In genomic region chr9:69120380-69121154, GRCh38 we compare ENCODE assay signal across 1 cellular context.
TF ChIP-seq lines count a peak whose summit lies in the region.

No MANE protein-coding gene starts in this region.

TF ChIP-seq in HepG2, 621 proteins besides CTCF, POLR2A, EP300 and RAD21 (continued from another document and continues in another):
- TF ChIP-seq ZNF709 (CRISPR knock-in tag; IDR thresholded peaks at IDR 0.05) (0 out of 2 replicates have a peak, but pooled peaks have one; percentile 21), ATF3 (CRISPR knock-in tag; IDR thresholded peaks at IDR 0.05) (no peak; the same call in 1 of the 2 replicates), PHB2 (IDR thresholded peaks at IDR 0.05; ENCODE audit: partially characterized antibody) (no peak), ZNF558 (CRISPR knock-in tag; IDR thresholded peaks at IDR 0.05; ENCODE audit: borderline replicate concordance) (peak; percentile 10; the same call in 1 of the 2 replicates), TRIM22 (IDR thresholded peaks at IDR 0.05) (no peak), TEAD3 (CRISPR knock-in tag; optimal IDR thresholded peaks at IDR 0.05; ENCODE audit: borderline replicate concordance) (peak; percentile 85), NFKBIZ (CRISPR knock-in tag; IDR thresholded peaks at IDR 0.05) (no peak; the same call in 1 of the 2 replicates), U2AF1 (optimal IDR thresholded peaks at IDR 0.05; ENCODE audit: low read depth, low read length) (no peak), SUZ12 (IDR thresholded peaks at IDR 0.05; ENCODE audit: low read depth, low read length) (no peak), ZNF790 (CRISPR knock-in tag; IDR thresholded peaks at IDR 0.05; ENCODE audit: borderline replicate concordance) (no peak), RFX1 (IDR thresholded peaks at IDR 0.05) (no peak), ZNF674 (CRISPR knock-in tag; IDR thresholded peaks at IDR 0.05; ENCODE audit: low read depth) (no peak), ZFAT (CRISPR knock-in tag; conservative IDR thresholded peaks at IDR 0.05) (no peak), USF2 (IDR thresholded peaks at IDR 0.05; ENCODE audit: low read depth, low read length) (no peak), USF2 (CRISPR knock-in tag; IDR thresholded peaks at IDR 0.05; ENCODE audit: borderline replicate concordance) (no peak; the same call in 1 of the 2 replicates), ZNF446 (CRISPR knock-in tag; IDR thresholded peaks at IDR 0.05) (no peak), ZNF883 (CRISPR knock-in tag; IDR thresholded peaks at IDR 0.05; ENCODE audit: not compliant biosample characterization) (no peak), MED1 (CRISPR knock-in tag; IDR thresholded peaks at IDR 0.05) (peak; percentile 89), NFATC3 (CRISPR knock-in tag; IDR thresholded peaks at IDR 0.05) (no peak), RAD51 (IDR thresholded peaks at IDR 0.05; ENCODE audit: borderline replicate concordance) (no peak), ZGPAT (CRISPR knock-in tag; IDR thresholded peaks at IDR 0.05) (peak; percentile 67), BCL6 (CRISPR knock-in tag; IDR thresholded peaks at IDR 0.05) (peak; percentile 30; the same call in 1 of the 2 replicates), ZSCAN20 (CRISPR knock-in tag; IDR thresholded peaks at IDR 0.05; ENCODE audit: borderline replicate concordance) (peak; percentile 97), MYC (CRISPR knock-in tag; IDR thresholded peaks at IDR 0.05; ENCODE audit: borderline replicate concordance) (no peak; the same call in 1 of the 2 replicates), RBAK (CRISPR knock-in tag; IDR thresholded peaks at IDR 0.05) (no peak), MYNN (CRISPR knock-in tag; IDR thresholded peaks at IDR 0.05; ENCODE audit: low read depth) (no peak), GZF1 (CRISPR knock-in tag; IDR thresholded peaks at IDR 0.05) (no peak), ATRX (CRISPR knock-in tag; IDR thresholded peaks at IDR 0.05; ENCODE audit: borderline replicate concordance) (no peak), ZNF230 (CRISPR knock-in tag; IDR thresholded peaks at IDR 0.05) (peak; percentile 57; the same call in 1 of the 2 replicates), RFX5 (IDR thresholded peaks at IDR 0.05; ENCODE audit: low read depth, low read length) (no peak), RFX3 (CRISPR knock-in tag; IDR thresholded peaks at IDR 0.05) (no peak), IKZF5 (CRISPR knock-in tag; IDR thresholded peaks at IDR 0.05) (peak; percentile 56; the same call in 1 of the 2 replicates), MTF2 (CRISPR knock-in tag; IDR thresholded peaks at IDR 0.05; ENCODE audit: borderline replicate concordance) (no peak), ZNF264 (CRISPR knock-in tag; IDR thresholded peaks at IDR 0.05) (no peak; the same call in 1 of the 2 replicates), MEIS2 (CRISPR knock-in tag; IDR thresholded peaks at IDR 0.05) (no peak), ELF1 (CRISPR knock-in tag; IDR thresholded peaks at IDR 0.05) (peak; percentile 84), ZNF382 (CRISPR knock-in tag; IDR thresholded peaks at IDR 0.05; ENCODE audit: borderline replicate concordance) (no peak), ZNF766 (CRISPR knock-in tag; IDR thresholded peaks at IDR 0.05; ENCODE audit: borderline replicate concordance) (peak; percentile 57), ZNF160 (CRISPR knock-in tag; IDR thresholded peaks at IDR 0.05) (no peak), ZNF562 (CRISPR knock-in tag; IDR thresholded peaks at IDR 0.05; ENCODE audit: borderline replicate concordance) (no peak), ZNF33B (CRISPR knock-in tag; IDR thresholded peaks at IDR 0.05) (no peak), GABPA (IDR thresholded peaks at IDR 0.05; ENCODE audit: low read depth, low read length) (peak; percentile 33; the same call in 1 of the 2 replicates), GABPA (CRISPR knock-in tag; IDR thresholded peaks at IDR 0.05; ENCODE audit: low read depth) (peak; percentile 80), EEA1 (CRISPR knock-in tag; IDR thresholded peaks at IDR 0.05; ENCODE audit: borderline replicate concordance) (no peak), NFIC (IDR thresholded peaks at IDR 0.05; ENCODE audit: low read length) (no peak), HOXA7 (CRISPR knock-in tag; IDR thresholded peaks at IDR 0.05) (no peak), ZNF234 (CRISPR knock-in tag; conservative IDR thresholded peaks at IDR 0.05) (no peak)
- TF ChIP-seq, protein P1, sequence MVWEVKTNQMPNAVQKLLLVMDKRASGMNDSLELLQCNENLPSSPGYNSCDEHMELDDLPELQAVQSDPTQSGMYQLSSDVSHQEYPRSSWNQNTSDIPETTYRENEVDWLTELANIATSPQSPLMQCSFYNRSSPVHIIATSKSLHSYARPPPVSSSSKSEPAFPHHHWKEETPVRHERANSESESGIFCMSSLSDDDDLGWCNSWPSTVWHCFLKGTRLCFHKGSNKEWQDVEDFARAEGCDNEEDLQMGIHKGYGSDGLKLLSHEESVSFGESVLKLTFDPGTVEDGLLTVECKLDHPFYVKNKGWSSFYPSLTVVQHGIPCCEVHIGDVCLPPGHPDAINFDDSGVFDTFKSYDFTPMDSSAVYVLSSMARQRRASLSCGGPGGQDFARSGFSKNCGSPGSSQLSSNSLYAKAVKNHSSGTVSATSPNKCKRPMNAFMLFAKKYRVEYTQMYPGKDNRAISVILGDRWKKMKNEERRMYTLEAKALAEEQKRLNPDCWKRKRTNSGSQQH (CRISPR knock-in tag; IDR thresholded peaks at IDR 0.05; ENCODE audit: low read depth) = 0 out of 2 replicates have a peak, but pooled peaks have one; percentile 19
- TF ChIP-seq, protein P2, sequence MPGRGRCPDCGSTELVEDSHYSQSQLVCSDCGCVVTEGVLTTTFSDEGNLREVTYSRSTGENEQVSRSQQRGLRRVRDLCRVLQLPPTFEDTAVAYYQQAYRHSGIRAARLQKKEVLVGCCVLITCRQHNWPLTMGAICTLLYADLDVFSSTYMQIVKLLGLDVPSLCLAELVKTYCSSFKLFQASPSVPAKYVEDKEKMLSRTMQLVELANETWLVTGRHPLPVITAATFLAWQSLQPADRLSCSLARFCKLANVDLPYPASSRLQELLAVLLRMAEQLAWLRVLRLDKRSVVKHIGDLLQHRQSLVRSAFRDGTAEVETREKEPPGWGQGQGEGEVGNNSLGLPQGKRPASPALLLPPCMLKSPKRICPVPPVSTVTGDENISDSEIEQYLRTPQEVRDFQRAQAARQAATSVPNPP (CRISPR knock-in tag; IDR thresholded peaks at IDR 0.05) = no peak
- TF ChIP-seq, protein P3, sequence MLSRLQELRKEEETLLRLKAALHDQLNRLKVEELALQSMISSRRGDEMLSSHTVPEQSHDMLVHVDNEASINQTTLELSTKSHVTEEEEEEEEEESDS (CRISPR knock-in tag; IDR thresholded peaks at IDR 0.05; ENCODE audit: borderline replicate concordance) = no peak
- TF ChIP-seq, protein P4, sequence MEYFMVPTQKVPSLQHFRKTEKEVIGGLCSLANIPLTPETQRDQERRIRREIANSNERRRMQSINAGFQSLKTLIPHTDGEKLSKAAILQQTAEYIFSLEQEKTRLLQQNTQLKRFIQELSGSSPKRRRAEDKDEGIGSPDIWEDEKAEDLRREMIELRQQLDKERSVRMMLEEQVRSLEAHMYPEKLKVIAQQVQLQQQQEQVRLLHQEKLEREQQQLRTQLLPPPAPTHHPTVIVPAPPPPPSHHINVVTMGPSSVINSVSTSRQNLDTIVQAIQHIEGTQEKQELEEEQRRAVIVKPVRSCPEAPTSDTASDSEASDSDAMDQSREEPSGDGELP (IDR thresholded peaks at IDR 0.05; ENCODE audit: borderline replicate concordance, low read depth) = no peak
- TF ChIP-seq, protein P5, sequence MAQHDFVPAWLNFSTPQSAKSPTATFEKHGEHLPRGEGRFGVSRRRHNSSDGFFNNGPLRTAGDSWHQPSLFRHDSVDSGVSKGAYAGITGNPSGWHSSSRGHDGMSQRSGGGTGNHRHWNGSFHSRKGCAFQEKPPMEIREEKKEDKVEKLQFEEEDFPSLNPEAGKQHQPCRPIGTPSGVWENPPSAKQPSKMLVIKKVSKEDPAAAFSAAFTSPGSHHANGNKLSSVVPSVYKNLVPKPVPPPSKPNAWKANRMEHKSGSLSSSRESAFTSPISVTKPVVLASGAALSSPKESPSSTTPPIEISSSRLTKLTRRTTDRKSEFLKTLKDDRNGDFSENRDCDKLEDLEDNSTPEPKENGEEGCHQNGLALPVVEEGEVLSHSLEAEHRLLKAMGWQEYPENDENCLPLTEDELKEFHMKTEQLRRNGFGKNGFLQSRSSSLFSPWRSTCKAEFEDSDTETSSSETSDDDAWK (CRISPR knock-in tag; IDR thresholded peaks at IDR 0.05) = no peak
- TF ChIP-seq, protein P6, sequence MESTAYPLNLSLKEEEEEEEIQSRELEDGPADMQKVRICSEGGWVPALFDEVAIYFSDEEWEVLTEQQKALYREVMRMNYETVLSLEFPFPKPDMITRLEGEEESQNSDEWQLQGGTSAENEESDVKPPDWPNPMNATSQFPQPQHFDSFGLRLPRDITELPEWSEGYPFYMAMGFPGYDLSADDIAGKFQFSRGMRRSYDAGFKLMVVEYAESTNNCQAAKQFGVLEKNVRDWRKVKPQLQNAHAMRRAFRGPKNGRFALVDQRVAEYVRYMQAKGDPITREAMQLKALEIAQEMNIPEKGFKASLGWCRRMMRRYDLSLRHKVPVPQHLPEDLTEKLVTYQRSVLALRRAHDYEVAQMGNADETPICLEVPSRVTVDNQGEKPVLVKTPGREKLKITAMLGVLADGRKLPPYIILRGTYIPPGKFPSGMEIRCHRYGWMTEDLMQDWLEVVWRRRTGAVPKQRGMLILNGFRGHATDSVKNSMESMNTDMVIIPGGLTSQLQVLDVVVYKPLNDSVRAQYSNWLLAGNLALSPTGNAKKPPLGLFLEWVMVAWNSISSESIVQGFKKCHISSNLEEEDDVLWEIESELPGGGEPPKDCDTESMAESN (CRISPR knock-in tag; conservative IDR thresholded peaks at IDR 0.05) = no peak
- TF ChIP-seq, protein P7, sequence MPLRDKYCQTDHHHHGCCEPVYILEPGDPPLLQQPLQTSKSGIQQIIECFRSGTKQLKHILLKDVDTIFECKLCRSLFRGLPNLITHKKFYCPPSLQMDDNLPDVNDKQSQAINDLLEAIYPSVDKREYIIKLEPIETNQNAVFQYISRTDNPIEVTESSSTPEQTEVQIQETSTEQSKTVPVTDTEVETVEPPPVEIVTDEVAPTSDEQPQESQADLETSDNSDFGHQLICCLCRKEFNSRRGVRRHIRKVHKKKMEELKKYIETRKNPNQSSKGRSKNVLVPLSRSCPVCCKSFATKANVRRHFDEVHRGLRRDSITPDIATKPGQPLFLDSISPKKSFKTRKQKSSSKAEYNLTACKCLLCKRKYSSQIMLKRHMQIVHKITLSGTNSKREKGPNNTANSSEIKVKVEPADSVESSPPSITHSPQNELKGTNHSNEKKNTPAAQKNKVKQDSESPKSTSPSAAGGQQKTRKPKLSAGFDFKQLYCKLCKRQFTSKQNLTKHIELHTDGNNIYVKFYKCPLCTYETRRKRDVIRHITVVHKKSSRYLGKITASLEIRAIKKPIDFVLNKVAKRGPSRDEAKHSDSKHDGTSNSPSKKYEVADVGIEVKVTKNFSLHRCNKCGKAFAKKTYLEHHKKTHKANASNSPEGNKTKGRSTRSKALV (CRISPR knock-in tag; IDR thresholded peaks at IDR 0.05) = no peak
- TF ChIP-seq, protein P8, sequence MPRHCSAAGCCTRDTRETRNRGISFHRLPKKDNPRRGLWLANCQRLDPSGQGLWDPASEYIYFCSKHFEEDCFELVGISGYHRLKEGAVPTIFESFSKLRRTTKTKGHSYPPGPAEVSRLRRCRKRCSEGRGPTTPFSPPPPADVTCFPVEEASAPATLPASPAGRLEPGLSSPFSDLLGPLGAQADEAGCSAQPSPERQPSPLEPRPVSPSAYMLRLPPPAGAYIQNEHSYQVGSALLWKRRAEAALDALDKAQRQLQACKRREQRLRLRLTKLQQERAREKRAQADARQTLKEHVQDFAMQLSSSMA (CRISPR knock-in tag; IDR thresholded peaks at IDR 0.05) = no peak
